ENCODE assay signal across 8 cellular contexts in the genomic region with DNA sequence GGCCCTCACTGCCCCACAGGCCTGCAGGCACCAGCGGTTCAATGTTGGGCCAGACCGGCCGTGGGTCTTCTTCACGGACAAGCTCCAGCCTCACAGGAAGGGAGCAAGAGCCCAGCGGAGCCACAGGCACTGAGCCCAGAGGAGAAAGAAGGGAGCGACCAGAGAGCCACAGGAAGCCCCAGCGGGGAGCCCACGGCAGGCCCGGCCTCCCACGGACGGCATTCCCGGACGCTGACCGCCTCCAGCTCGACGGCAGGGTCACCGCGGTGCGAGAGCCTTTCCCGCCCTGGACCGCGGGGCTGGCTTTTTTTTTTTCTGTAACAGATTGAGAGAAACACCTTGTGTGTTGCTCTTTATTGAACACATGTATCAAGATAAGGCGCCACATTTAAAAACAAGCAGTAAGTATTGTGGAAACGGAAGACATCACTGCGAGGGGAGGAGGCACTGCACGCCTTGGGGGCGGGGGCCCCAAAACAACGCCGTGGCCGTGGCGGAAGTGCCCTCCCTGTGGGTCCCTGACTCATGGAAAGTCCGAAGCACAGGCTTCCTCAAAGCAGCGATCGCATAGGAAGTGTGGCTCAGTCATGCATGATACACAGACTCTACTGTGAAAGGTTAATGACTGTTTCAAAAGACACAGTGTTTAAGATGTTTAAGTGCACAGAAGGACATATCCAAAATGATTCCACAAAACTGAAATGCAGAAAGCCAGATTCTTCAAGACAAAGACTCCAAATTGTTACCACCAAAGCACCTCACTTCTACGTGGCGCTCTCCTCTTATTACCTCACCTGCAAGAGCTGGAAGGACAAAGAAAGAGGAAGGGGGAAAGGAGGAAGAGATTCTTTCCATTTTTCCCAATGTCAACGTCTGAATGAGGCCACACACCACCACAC. TPM values are rescaled to one million over a fixed set of nuclear protein-coding genes. Genes with fewer than 3 reads are reported as not detected.
DNase-seq lines count a peak whose midpoint lies in the region; ATAC-seq and TF ChIP-seq lines count a peak whose summit lies in the region.

No MANE protein-coding gene starts in this region.

- H3K36me3 ChIP-seq in skeletal muscle satellite cell (ENCODE audit: insufficient read depth, low read length) = no peaks in the 10 kb centered on the region

- no peaks in the 10 kb centered on the region for H3K27me3 ChIP-seq in skeletal muscle satellite cell (ENCODE audit: control insufficient read depth, insufficient read depth, low read length)

- POLR2A ChIA-PET in RWPE1 (lab: Yijun Ruan, JAX; ENCODE audit: low non-redundant PET) = no interaction called here

- H3K27ac ChIP-seq in RWPE1 = peak overlapping the region; percentile 56

- peak overlapping the region; percentile 95 for H3K4me3 ChIP-seq in skeletal muscle satellite cell (ENCODE audit: low read length)

- H3K4me1 ChIP-seq in skeletal muscle satellite cell (ENCODE audit: control insufficient read depth, insufficient read depth, low read length) = peaks cover 57% of the 10 kb centered on the region

- ATAC-seq in GM18517 (IDR thresholded peaks at IDR 0.05; ENCODE audit: unreplicated experiment) (peak; percentile 62), HG02973 (IDR thresholded peaks at IDR 0.05; ENCODE audit: unreplicated experiment) (peak; percentile 51)

- no peaks in the 10 kb centered on the region for H3K9me3 ChIP-seq in skeletal muscle satellite cell (replicated peaks; ENCODE audit: low read length)

- CTCF ChIA-PET in RWPE1 (lab: Yijun Ruan, JAX) = no interaction called here

- H3K9ac ChIP-seq in skeletal muscle satellite cell (ENCODE audit: low read depth, low read length) = peak overlapping the region; percentile 93

- intact Hi-C loops in cardiac septum (cut with DNase I) = loop anchor here (10.0 kb wide), 1 partner anchor 284 kb away; no protein-coding TSS in a partner anchor

- no peak for TF ChIP-seq CTCF in RWPE1 (conservative IDR thresholded peaks at IDR 0.05; ENCODE audit: low read depth)

- H3K4me2 ChIP-seq in skeletal muscle satellite cell (ENCODE audit: low read length) = peak overlapping the region; percentile 98

- DNase-seq in RWPE1 (ENCODE audit: low spot score) (no peak), activated gamma-delta T cell treated with Interleukin-2 at 50 U/mL for 16 hours (peak; percentile 88), cardiac septum (ENCODE audit: low spot score) (peak; percentile 93), NK-92 (lab: John Stamatoyannopoulos, UW; ENCODE audit: unreplicated experiment) (no peak), DMS53 treated with DMSO at 0.1 percent for 48 hours (lab: John Stamatoyannopoulos, UW; ENCODE audit: unreplicated experiment) (no peak)

RNA-seq across cellular contexts. Expression of gene RASA3, which starts 3.5 kb away (rescaled TPM):
- 9.7 TPM for total RNA-seq in cardiac septum
- 33.2 and 35.2 TPM in 2 replicates for total RNA-seq in skeletal muscle satellite cell (2012; rRNA removed)

RNA-seq across cellular contexts. Expression of gene CFAP97D2, which starts 50.2 kb away (rescaled TPM):
- total RNA-seq in cardiac septum = not detected
- total RNA-seq in skeletal muscle satellite cell (2012; rRNA removed) = 0.25 TPM in 1 of 2 replicates, not detected in the other

Comparison
In these comparisons a context has a peak if more than half of its experiments do, and no peak if none do; other contexts are left out.
1. DNase-seq: peak in activated gamma-delta T cell treated with Interleukin-2 at 50 U/mL for 16 hours (single experiment) and cardiac septum (single experiment); none in RWPE1 (single experiment), NK-92 (single experiment) and DMS53 treated with DMSO at 0.1 percent for 48 hours (single experiment).